In genomic region chr22:38110863-38111852, GRCh38 we compare ENCODE assay signal across 1 cellular context.
TF ChIP-seq lines count a peak whose summit lies in the region.

No MANE protein-coding gene starts in this region.

TF ChIP-seq in HepG2, 621 proteins besides CTCF, POLR2A, EP300 and RAD21 (continued from another document):
- TF ChIP-seq MNT (IDR thresholded peaks at IDR 0.05) (no peak), ZNF883 (CRISPR knock-in tag; IDR thresholded peaks at IDR 0.05; ENCODE audit: not compliant biosample characterization) (no peak), MEIS2 (CRISPR knock-in tag; IDR thresholded peaks at IDR 0.05) (no peak), GFI1 (CRISPR knock-in tag; IDR thresholded peaks at IDR 0.05; ENCODE audit: borderline replicate concordance) (no peak), HDAC1 (CRISPR knock-in tag; IDR thresholded peaks at IDR 0.05) (peak; percentile 61; the same call in 1 of the 2 replicates), ZMAT3 (CRISPR knock-in tag; conservative IDR thresholded peaks at IDR 0.05) (no peak; the same call in 1 of the 2 replicates), ZNF263 (CRISPR knock-in tag; IDR thresholded peaks at IDR 0.05) (no peak)
- TF ChIP-seq, protein P1, sequence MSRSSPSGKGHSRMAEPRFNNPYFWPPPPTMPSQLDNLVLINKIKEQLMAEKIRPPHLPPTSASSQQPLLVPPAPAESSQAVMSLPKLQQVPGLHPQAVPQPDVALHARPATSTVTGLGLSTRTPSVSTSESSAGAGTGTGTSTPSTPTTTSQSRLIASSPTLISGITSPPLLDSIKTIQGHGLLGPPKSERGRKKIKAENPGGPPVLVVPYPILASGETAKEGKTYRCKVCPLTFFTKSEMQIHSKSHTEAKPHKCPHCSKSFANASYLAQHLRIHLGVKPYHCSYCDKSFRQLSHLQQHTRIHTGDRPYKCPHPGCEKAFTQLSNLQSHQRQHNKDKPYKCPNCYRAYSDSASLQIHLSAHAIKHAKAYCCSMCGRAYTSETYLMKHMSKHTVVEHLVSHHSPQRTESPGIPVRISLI (CRISPR knock-in tag; IDR thresholded peaks at IDR 0.05; ENCODE audit: borderline replicate concordance): no peak
- TF ChIP-seq, protein P2, sequence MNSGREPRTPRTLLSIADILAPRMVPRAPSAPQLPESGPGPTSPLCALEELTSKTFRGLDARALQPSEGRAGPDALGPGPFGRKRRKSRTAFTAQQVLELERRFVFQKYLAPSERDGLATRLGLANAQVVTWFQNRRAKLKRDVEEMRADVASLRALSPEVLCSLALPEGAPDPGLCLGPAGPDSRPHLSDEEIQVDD (CRISPR knock-in tag; IDR thresholded peaks at IDR 0.05; ENCODE audit: borderline replicate concordance): no peak
